In the genomic region with DNA sequence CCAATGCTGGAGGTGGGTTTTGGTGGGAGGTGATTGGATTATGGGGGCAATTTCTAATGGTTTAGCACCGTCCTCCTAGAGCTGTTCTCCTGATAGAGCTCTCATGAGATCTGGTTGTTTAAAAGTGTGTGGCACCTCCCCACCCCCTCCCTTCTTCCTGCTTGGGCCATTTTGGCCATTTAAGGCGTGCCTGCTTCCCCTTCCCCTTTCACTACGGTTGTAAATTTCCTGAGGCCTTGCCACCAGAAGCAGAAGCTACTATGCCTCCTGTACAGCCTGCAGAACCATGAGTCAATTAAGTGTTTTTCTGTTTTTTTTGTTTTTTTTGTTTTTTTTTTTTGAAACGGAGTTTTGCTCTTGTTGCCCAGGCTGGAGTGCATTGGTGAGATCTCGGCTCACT, we compare ENCODE assay signal across 14 cellular contexts.
DNase-seq lines count a peak whose midpoint lies in the region; ATAC-seq and TF ChIP-seq lines count a peak whose summit lies in the region.
"Had no signal": no experiment of that assay in that cellular context is flagged by ENCODE, and none has a peak within 500 bp of the region (broad histone marks: within the 10 kb centered on the region; RNA-seq: fewer than 3 reads in every experiment).

No MANE protein-coding gene starts in this region.

- H3K36me3 Mint-ChIP-seq in stimulated activated naive B cell treated with anti-CD40 and anti-IgM and Interleukin-4, amounts not matched to agents 10 μg/mL and 1 μg/mL and 100 μg/mL, for 72 hours, result peaks cover 0 to 12% of the 10 kb centered on the region in 2 donors

- peak; percentile 98 to 99 for ATAC-seq in stimulated activated naive B cell treated with anti-CD40 and anti-IgM and Interleukin-4, amounts not matched to agents 10 μg/mL and 1 μg/mL and 100 μg/mL, for 72 hours (replicated peaks)
- ATAC-seq in GM18505 (IDR thresholded peaks at IDR 0.05; ENCODE audit: unreplicated experiment), result no peak
- ATAC-seq: activated T-cell treated with anti-CD3 and anti-CD28 coated beads, Interleukin-2, amount 50 U/mL, for 4 hours had no signal

- H3K4me3 Mint-ChIP-seq in stimulated activated naive B cell treated with anti-CD40 and anti-IgM and Interleukin-4, amounts not matched to agents 10 μg/mL and 1 μg/mL and 100 μg/mL, for 72 hours, result peak overlapping the region; percentile 16 to 39
- H3K4me3 Mint-ChIP-seq: activated T-cell treated with anti-CD3 and anti-CD28 coated beads, Interleukin-2, amount 50 U/mL, for 4 hours had no signal

- TF ChIP-seq POLR2A in GM18505 (IDR thresholded peaks at IDR 0.05; ENCODE audit: borderline replicate concordance, extremely low read depth, insufficient read depth, insufficient read length), result no peak

- H3K4me1 Mint-ChIP-seq in stimulated activated naive B cell treated with anti-CD40 and anti-IgM and Interleukin-4, amounts not matched to agents 10 μg/mL and 1 μg/mL and 100 μg/mL, for 72 hours, result peaks cover 14 to 19% of the 10 kb centered on the region in 2 donors

- peak overlapping the region; percentile 80 for H3K27ac Mint-ChIP-seq in stimulated activated naive B cell treated with anti-CD40 and anti-IgM and Interleukin-4, amounts not matched to agents 10 μg/mL and 1 μg/mL and 100 μg/mL, for 72 hours

- peak; percentile 67 for DNase-seq in SIG-M5 treated with dmso at 0.1 percent for 504 hours (lab: John Stamatoyannopoulos, UW; ENCODE audit: unreplicated experiment)
- DNase-seq in SIG-M5 (lab: John Stamatoyannopoulos, UW), result no peak
- peak; percentile 93 to 95 for DNase-seq in NOMO-1 (lab: John Stamatoyannopoulos, UW; ENCODE audit: unreplicated experiment in 2 of 2)
- peak; percentile 46 for DNase-seq in globus pallidus (ENCODE audit: low spot score)
- peak; percentile 33 for DNase-seq in stimulated activated naive B cell treated with anti-CD40 and anti-IgM and Interleukin-4, amounts not matched to agents 10 μg/mL and 1 μg/mL and 100 μg/mL, for 72 hours
- no peak for DNase-seq in NCI-H2196 treated with DMSO at 0.1 percent for 48 hours (lab: John Stamatoyannopoulos, UW; ENCODE audit: unreplicated experiment)
- DNase-seq in NCI-H1417 treated with DMSO at 0.1 percent for 48 hours (lab: John Stamatoyannopoulos, UW), result no peak
- DNase-seq: activated CD4-positive, alpha-beta T cell treated with anti-CD3 and anti-CD28 coated beads for 1 hour; activated T-cell treated with anti-CD3 and anti-CD28 coated beads, Interleukin-2, amount 50 U/mL, for 4 hours; amniotic stem cell; Caco-2; NCI-H526; thyroid gland had no signal

- no peaks in the 10 kb centered on the region for H3K27me3 Mint-ChIP-seq in stimulated activated naive B cell treated with anti-CD40 and anti-IgM and Interleukin-4, amounts not matched to agents 10 μg/mL and 1 μg/mL and 100 μg/mL, for 72 hours

- H3K9me3 Mint-ChIP-seq in stimulated activated naive B cell treated with anti-CD40 and anti-IgM and Interleukin-4, amounts not matched to agents 10 μg/mL and 1 μg/mL and 100 μg/mL, for 72 hours, result peaks cover 0 to 10% of the 10 kb centered on the region in 2 donors
- H3K9me3 Mint-ChIP-seq: activated T-cell treated with anti-CD3 and anti-CD28 coated beads, Interleukin-2, amount 50 U/mL, for 4 hours had no signal

Comparison
In these comparisons a context has a peak if more than half of its experiments do, and no peak if none do; other contexts are left out.
1. DNase-seq: peak in SIG-M5 treated with dmso at 0.1 percent for 504 hours (single experiment), NOMO-1 (2 of 2), globus pallidus (single experiment) and stimulated activated naive B cell treated with anti-CD40 and anti-IgM and Interleukin-4, amounts not matched to agents 10 μg/mL and 1 μg/mL and 100 μg/mL, for 72 hours (single experiment); none in SIG-M5 (single experiment), NCI-H2196 treated with DMSO at 0.1 percent for 48 hours (single experiment) and NCI-H1417 treated with DMSO at 0.1 percent for 48 hours (single experiment).